In the genomic region with DNA sequence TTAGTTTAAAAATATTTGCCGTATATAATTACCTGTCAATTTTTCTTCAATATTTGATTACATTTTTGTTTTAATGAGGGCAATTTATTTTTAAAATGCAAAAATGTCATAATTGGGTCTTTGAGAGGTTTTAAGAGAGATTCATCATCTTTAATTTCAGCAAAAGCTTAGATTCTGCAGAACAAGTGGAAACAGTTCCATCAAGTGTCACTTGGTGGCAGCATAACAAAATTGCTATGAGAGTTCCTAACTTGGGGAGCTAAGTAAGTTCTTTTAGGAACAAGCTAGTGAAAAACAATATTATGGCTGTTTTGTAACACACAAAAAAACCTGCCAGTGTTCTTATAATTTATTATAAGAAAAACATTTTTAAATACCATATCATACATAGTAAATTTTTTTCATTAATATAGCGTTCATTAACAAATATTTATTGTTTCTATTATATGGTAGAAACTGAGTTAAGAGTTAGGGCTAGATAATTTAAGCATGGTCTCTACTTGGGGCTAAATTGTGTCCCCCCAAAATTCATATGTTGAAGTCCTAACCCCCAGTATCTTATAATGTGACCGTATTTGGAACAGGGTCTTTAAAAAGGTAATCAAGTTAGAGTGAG, we compare ENCODE assay signal across 8 cellular contexts.
A peak's percentile ranks its signal among the peaks of the same experiment; 100 is the strongest.
DNase-seq lines count a peak whose midpoint lies in the region; ATAC-seq and TF ChIP-seq lines count a peak whose summit lies in the region.

No MANE protein-coding gene starts in this region.

- WGBS in upper lobe of left lung, 2 donors, result 84 to 87% methylated on average over 3 of the region's 3 CpGs

- ATAC-seq in upper lobe of left lung (ENCODE audit: low FRiP score in 2 of 2), result no peak
- no peak for ATAC-seq in HG03095 (IDR thresholded peaks at IDR 0.05; ENCODE audit: unreplicated experiment)
- no peak for ATAC-seq in HG03039 (IDR thresholded peaks at IDR 0.05; ENCODE audit: unreplicated experiment)

- TF ChIP-seq EP300 in upper lobe of left lung (IDR thresholded peaks at IDR 0.05), result no peak

- no peaks in the 10 kb centered on the region for H3K36me3 ChIP-seq in A673 (ENCODE audit: insufficient read depth, low read length, poor library complexity, severe bottlenecking)
- H3K36me3 ChIP-seq in upper lobe of left lung, result no peaks in the 10 kb centered on the region

- peak; percentile 55 for DNase-seq in A673 (ENCODE audit: low spot score)
- DNase-seq in GM04503 (ENCODE audit: low read depth), result peak; percentile 17
- peak; percentile 47 for DNase-seq in LoVo (ENCODE audit: low spot score)
- DNase-seq in iPS-NIHi11 (ENCODE audit: low spot score), result peak; percentile 29
- no peak for DNase-seq in upper lobe of left lung

- H3K9me3 ChIP-seq in A673 (ENCODE audit: low read depth, low read length, poor library complexity, severe bottlenecking) (no peaks in the 10 kb centered on the region), upper lobe of left lung (no peaks in the 10 kb centered on the region)

- no TSS peak for BruUV-seq in A673 (replicated peaks; lab: Mats Ljungman, UMichigan)

- intact Hi-C loops in A673 (cut with micrococcal nuclease; ENCODE audit: unreplicated experiment), result loop anchor here (2.0 kb wide), 1 partner anchor 751 kb away; no protein-coding TSS in a partner anchor

- CTCF ChIA-PET in A673 (lab: Charles Lee), result interaction anchor here (0.6 to 1.1 kb wide), 5 partner anchors 10 to 1158 kb away, joined by 3 to 6 read pairs (median 4); no protein-coding TSS in a partner anchor

- H3K4me3 ChIP-seq in A673 (ENCODE audit: low read depth, low read length, poor library complexity, severe bottlenecking) (no peak overlapping the region), WI38 (ENCODE audit: low read depth, low read length) (no peak overlapping the region), upper lobe of left lung (no peak overlapping the region)

- no peaks in the 10 kb centered on the region for H3K4me1 ChIP-seq in A673 (ENCODE audit: insufficient read depth, low read length, poor library complexity, severe bottlenecking)
- no peaks in the 10 kb centered on the region for H3K4me1 ChIP-seq in upper lobe of left lung

- POLR2A ChIA-PET in A673 (lab: Charles Lee; ENCODE audit: low non-redundant PET), result no interaction called here

- no peak overlapping the region for H3K27ac ChIP-seq in A673 (ENCODE audit: low read depth, low read length, poor library complexity, severe bottlenecking)
- H3K27ac ChIP-seq in upper lobe of left lung, result no peak overlapping the region

- H3K27me3 ChIP-seq in A673 (replicated peaks; ENCODE audit: insufficient read depth, low read depth, low read length, poor library complexity), result no peaks in the 10 kb centered on the region
- H3K27me3 ChIP-seq in upper lobe of left lung, result no peaks in the 10 kb centered on the region

- TF ChIP-seq POLR2A in upper lobe of left lung (IDR thresholded peaks at IDR 0.05), result no peak

- TF ChIP-seq CTCF in A673 (conservative IDR thresholded peaks at IDR 0.05; ENCODE audit: low read depth, low read length), result peak; percentile 79
- TF ChIP-seq CTCF in WI38 (IDR thresholded peaks at IDR 0.05; ENCODE audit: low read depth, low read length), result peak; percentile 68
- peak in 5 of 6 experiments; percentile 39 to 54 (median 48) for TF ChIP-seq CTCF in upper lobe of left lung (IDR thresholded peaks at IDR 0.05)

Comparison
In these comparisons a context has a peak if more than half of its experiments do, and no peak if none do; other contexts are left out.
1. DNase-seq: peak in A673 (single experiment), GM04503 (single experiment), LoVo (single experiment) and iPS-NIHi11 (single experiment); none in upper lobe of left lung (0 of 2).
2. Peak in every context shown above with its lines, with median percentiles within 50 percentile points of each other: CTCF ChIP-seq.